ENCODE assay signal across 11 cellular contexts in genomic region chr14:97179573-97179972, GRCh38.
DNase-seq lines count a peak whose midpoint lies in the region; ATAC-seq, FAIRE-seq and TF ChIP-seq lines count a peak whose summit lies in the region.
"Had no signal": no experiment of that assay in that cellular context is flagged by ENCODE, and none has a peak within 500 bp of the region (broad histone marks: within the 10 kb centered on the region; RNA-seq: fewer than 3 reads in every experiment).

No MANE protein-coding gene starts in this region.

- H3K9me3 ChIP-seq in A549 = no peaks in the 10 kb centered on the region
- no peaks in the 10 kb centered on the region for H3K9me3 ChIP-seq in kidney (ENCODE audit: control insufficient read depth in 1 of 2, low read length in 2 of 2)
- H3K9me3 ChIP-seq: upper lobe of right lung had no signal

- WGBS in A549 (ENCODE audit: missing lambda C conversion rate) = 8% methylated on average over 3 of the region's 3 CpGs

- H3K4me3 ChIP-seq in A549 (no peak overlapping the region), kidney (ENCODE audit: low read length in 2 of 2) (no peak overlapping the region)
- H3K4me3 ChIP-seq: upper lobe of right lung had no signal

- H3K4me2 ChIP-seq in A549 = peak overlapping the region; percentile 72; the same call in 2 of the 3 replicates

- no peak for TF ChIP-seq POLR2A in A549 (IDR thresholded peaks at IDR 0.05; ENCODE audit: low read length)

- H3K27ac ChIP-seq in A549 (peak overlapping the region in 1 of 2 experiments; percentile 77; a peak in 2 of 6 replicates), kidney (ENCODE audit: low read depth in 2 of 2, low read length in 2 of 2) (no peak overlapping the region)
- H3K27ac ChIP-seq: upper lobe of right lung, VCaP had no signal

- no peak overlapping the region for H3K9ac ChIP-seq in kidney (ENCODE audit: low read length in 2 of 2)

- FAIRE-seq in A549 (lab: Jason Lieb, UNC) (no peak), kidney (lab: Jason Lieb, UNC) (no peak)

- CTCF ChIA-PET in A549 (lab: Yijun Ruan, JAX) = no interaction called here

- intact Hi-C loops in kidney (cut with DNase I) = no loop called here

- ATAC-seq in A549 = no peak
- no peak for ATAC-seq in GM21529 (IDR thresholded peaks at IDR 0.05; ENCODE audit: unreplicated experiment)
- ATAC-seq: upper lobe of right lung had no signal

- no peaks in the 10 kb centered on the region for H3K36me3 ChIP-seq in kidney (ENCODE audit: control insufficient read depth in 1 of 2, insufficient read depth in 2 of 2, low read length in 2 of 2)
- H3K36me3 ChIP-seq: upper lobe of right lung had no signal

- peaks cover 13% of the 10 kb centered on the region for H3K4me1 ChIP-seq in A549
- H3K4me1 ChIP-seq in kidney (ENCODE audit: control insufficient read depth in 1 of 2, insufficient read depth in 1 of 2, low read depth in 1 of 2, low read length in 2 of 2) = no peaks in the 10 kb centered on the region
- H3K4me1 ChIP-seq: upper lobe of right lung had no signal

- DNase-seq in A549 (ENCODE audit: low read depth in 1 of 2, low spot score in 1 of 2) (no peak), Daoy (ENCODE audit: low read depth) (peak; percentile 69), UCSD-AML1 (lab: John Stamatoyannopoulos, UW; ENCODE audit: unreplicated experiment) (peak; percentile 22), kidney tubule cell (ENCODE audit: low spot score) (peak; percentile 58), kidney (no peak), epidermal melanocyte (ENCODE audit: insufficient read length, low spot score) (no peak)
- DNase-seq: central memory CD4-positive, alpha-beta T cell; NCI-H1092 treated with DMSO at 0.1 percent for 48 hours; upper lobe of right lung had no signal

- no peak for TF ChIP-seq RAD21 in A549 (conservative IDR thresholded peaks at IDR 0.05 in 1 of 2, IDR thresholded peaks at IDR 0.05 in 1 of 2)

- POLR2A ChIA-PET in A549 (lab: Yijun Ruan, JAX) = no interaction called here

- TF ChIP-seq CTCF in A549 (IDR thresholded peaks at IDR 0.05) (no peak), kidney (IDR thresholded peaks at IDR 0.05; ENCODE audit: borderline replicate concordance, extremely low read depth, insufficient read depth) (no peak)

- TF ChIP-seq EP300 in A549 (IDR thresholded peaks at IDR 0.05) = no peak

TF ChIP-seq in A549, 52 proteins besides CTCF, POLR2A, EP300 and RAD21:
- TF ChIP-seq HMGXB4 (CRISPR knock-in tag; IDR thresholded peaks at IDR 0.05; ENCODE audit: borderline replicate concordance) (no peak), GATA3 (IDR thresholded peaks at IDR 0.05; ENCODE audit: borderline replicate concordance) (no peak), NR3C1 (IDR thresholded peaks at IDR 0.05) (no peak), KDM1A (IDR thresholded peaks at IDR 0.05; ENCODE audit: low read depth) (no peak), SREBF2 (IDR thresholded peaks at IDR 0.05) (no peak), TFCP2L1 (CRISPR knock-in tag; IDR thresholded peaks at IDR 0.05) (no peak), ZSCAN20 (CRISPR knock-in tag; IDR thresholded peaks at IDR 0.05) (no peak), MAZ (IDR thresholded peaks at IDR 0.05; ENCODE audit: borderline replicate concordance, low read depth, low read length) (no peak), USF2 (IDR thresholded peaks at IDR 0.05) (no peak), JUNB (IDR thresholded peaks at IDR 0.05) (no peak), HES2 (IDR thresholded peaks at IDR 0.05) (no peak)

Comparison
In these comparisons a context has a peak if more than half of its experiments do, and no peak if none do; other contexts are left out.
1. DNase-seq: peak in Daoy (single experiment), UCSD-AML1 (single experiment) and kidney tubule cell (single experiment); none in A549 (0 of 2), kidney (single experiment) and epidermal melanocyte (single experiment).